ENCODE assay signal across 12 cellular contexts in genomic region chr3:158097141-158097540, GRCh38. TPM values are rescaled to one million over a fixed set of nuclear protein-coding genes. Genes with fewer than 3 reads are reported as not detected.
DNase-seq lines count a peak whose midpoint lies in the region; ATAC-seq, FAIRE-seq and TF ChIP-seq lines count a peak whose summit lies in the region.
"Had no signal": no experiment of that assay in that cellular context is flagged by ENCODE, and none has a peak within 500 bp of the region (broad histone marks: within the 10 kb centered on the region; RNA-seq: fewer than 3 reads in every experiment).

No MANE protein-coding gene starts in this region.

- peaks cover 28% of the 10 kb centered on the region for H3K4me1 Mint-ChIP-seq in stimulated activated naive CD8-positive, alpha-beta T cell treated with anti-CD3 and anti-CD28 coated beads, Interleukin-15, amount 100 ng/mL, for 72 hours

- no peak overlapping the region for H4K8ac ChIP-seq in H1 (ENCODE audit: extremely low read depth, insufficient read depth, low read length)

- intact Hi-C loops in left ventricle myocardium inferior (cut with micrococcal nuclease) (no loop called here), uterus (cut with DNase I; ENCODE audit: low total_unique reads) (no loop called here)

- POLR2A ChIA-PET in H1 (lab: Charles Lee; ENCODE audit: partially characterized antibody) = interaction anchor here (1.5 to 3.3 kb wide), 2 partner anchors 10 to 13 kb away, joined by 5 to 11 read pairs; partner anchors contain the start of gene RSRC1

- H3K36me3 ChIP-seq in cardiac muscle cell = no peaks in the 10 kb centered on the region
- no peaks in the 10 kb centered on the region for H3K36me3 ChIP-seq in left ventricle myocardium inferior
- H3K36me3 ChIP-seq in H1 (ENCODE audit: control insufficient read depth in 2 of 4, insufficient read depth in 4 of 4, low read length in 3 of 4) = no peaks in the 10 kb centered on the region
- no peaks in the 10 kb centered on the region for H3K36me3 ChIP-seq in uterus
- H3K36me3 ChIP-seq: gastroesophageal sphincter, prostate gland, thyroid gland had no signal

- H3K9ac ChIP-seq in H1 (replicated peaks in 1 of 4; ENCODE audit: extremely low read depth in 1 of 4, low read depth in 3 of 4, low read length in 3 of 4) = no peak overlapping the region

- H3K4me1 ChIP-seq in cardiac muscle cell (ENCODE audit: low read depth) = no peaks in the 10 kb centered on the region
- peaks cover 16% of the 10 kb centered on the region for H3K4me1 ChIP-seq in left ventricle myocardium inferior
- peaks cover 2 to 10% (median 4%) of the 10 kb centered on the region in 4 experiments; a peak in 5 of 7 replicates for H3K4me1 ChIP-seq in H1 (replicated peaks in 1 of 4; ENCODE audit: control insufficient read depth in 3 of 4, insufficient read depth in 4 of 4, low read length in 3 of 4)
- H3K4me1 ChIP-seq in uterus = peaks cover 0 to 7% of the 10 kb centered on the region in 2 donors
- H3K4me1 ChIP-seq: prostate gland had no signal

- TF ChIP-seq POLR2A in H1 (IDR thresholded peaks at IDR 0.05; ENCODE audit: control extremely low read depth in 1 of 2, low read depth in 2 of 2, low read length in 2 of 2) = no peak
- TF ChIP-seq POLR2A in uterus (IDR thresholded peaks at IDR 0.05) = no peak

- no peak overlapping the region for H3K14ac ChIP-seq in H1 (ENCODE audit: insufficient read length)

- no peaks in the 10 kb centered on the region for H3K9me3 Mint-ChIP-seq in stimulated activated naive CD8-positive, alpha-beta T cell treated with anti-CD3 and anti-CD28 coated beads, Interleukin-15, amount 100 ng/mL, for 72 hours

- WGBS in H1 (ENCODE audit: extremely low coverage in 1 of 2, insufficient coverage in 1 of 2, insufficient read length in 1 of 2, insufficient replicate concordance in 2 of 2, low coverage in 1 of 2, low lambda C conversion rate in 2 of 2, missing lambda C conversion rate in 1 of 2), 2 experiments = 9% methylated on average over 10 of the region's 10 CpGs; no CpG with 5 or more reads in 1 of the 2 experiments

- no peaks in the 10 kb centered on the region for H3K79me1 ChIP-seq in H1 (ENCODE audit: low read depth, low read length)

- H4K20me1 ChIP-seq in H1 (replicated peaks in 1 of 2; ENCODE audit: control insufficient read depth in 1 of 2, insufficient read depth in 2 of 2, low read length in 2 of 2) = peaks cover 5% of the 10 kb centered on the region in 2 experiments

- TF ChIP-seq RAD21 in H1 (IDR thresholded peaks at IDR 0.05 in 1 of 2, conservative IDR thresholded peaks at IDR 0.05 in 1 of 2; ENCODE audit: low read depth in 2 of 2, low read length in 2 of 2) = no peak

- DNase-seq in cardiac muscle cell (ENCODE audit: low read depth in 1 of 2, low spot score in 1 of 2) (no peak), left ventricle myocardium inferior (no peak), NOMO-1 treated with DMSO at 0.1 percent for 48 hours (lab: John Stamatoyannopoulos, UW; ENCODE audit: unreplicated experiment) (peak; percentile 77), H1 (ENCODE audit: low read depth in 1 of 2, low spot score in 2 of 2) (no peak), DMS 273 (lab: John Stamatoyannopoulos, UW; ENCODE audit: unreplicated experiment) (no peak), NCI-H774 (lab: John Stamatoyannopoulos, UW) (no peak), uterus (no peak)
- DNase-seq in stimulated activated naive CD8-positive, alpha-beta T cell treated with anti-CD3 and anti-CD28 coated beads, Interleukin-15, amount 100 ng/mL, for 72 hours = no peak
- DNase-seq: activated naive CD4-positive, alpha-beta T cell treated with anti-CD3 and anti-CD28 coated beads, Interleukin-2, amount 50 U/mL, for 16 hours; thyroid gland had no signal

- no peak overlapping the region for H3K56ac ChIP-seq in H1 (replicated peaks; ENCODE audit: insufficient read length, low read depth, low read length)

- H4K5ac ChIP-seq in H1 (ENCODE audit: insufficient read length, low read depth, low read length) = no peak overlapping the region

- H2BK12ac ChIP-seq in H1 (ENCODE audit: low read depth, low read length) = no peak overlapping the region

- peaks cover 23% of the 10 kb centered on the region; the same call in 1 of the 2 replicates for H3K23me2 ChIP-seq in H1 (ENCODE audit: low read depth, low read length)

- peaks cover 100% of the 10 kb centered on the region for H3K27me3 ChIP-seq in cardiac muscle cell
- H3K27me3 ChIP-seq in left ventricle myocardium inferior (ENCODE audit: low read depth) = peaks cover 100% of the 10 kb centered on the region
- H3K27me3 ChIP-seq in H1 (replicated peaks in 1 of 4; ENCODE audit: control insufficient read depth in 3 of 4, extremely low read depth in 1 of 4, insufficient read depth in 3 of 4, low read length in 3 of 4) = peaks cover 53 to 88% (median 73%) of the 10 kb centered on the region in 4 experiments
- peaks cover 39 to 88% of the 10 kb centered on the region in 2 donors for H3K27me3 ChIP-seq in uterus

- no peak overlapping the region for H2AK5ac ChIP-seq in H1 (ENCODE audit: low read depth, low read length)

- TF ChIP-seq CTCF in cardiac muscle cell (IDR thresholded peaks at IDR 0.05; ENCODE audit: low read depth, low read length) (no peak), left ventricle myocardium inferior (IDR thresholded peaks at IDR 0.05; ENCODE audit: borderline replicate concordance) (no peak), H1 (IDR thresholded peaks at IDR 0.05; ENCODE audit: control extremely low read depth in 1 of 3, insufficient read depth in 1 of 3, low read depth in 1 of 3, low read length in 3 of 3) (no peak), uterus (IDR thresholded peaks at IDR 0.05) (no peak)

- H3K79me2 ChIP-seq in H1 (ENCODE audit: control insufficient read depth in 1 of 2, insufficient read depth in 2 of 2, low read length in 2 of 2) = no peaks in the 10 kb centered on the region

- H3K9me3 ChIP-seq in cardiac muscle cell (ENCODE audit: low read depth) = no peaks in the 10 kb centered on the region
- H3K9me3 ChIP-seq in left ventricle myocardium inferior (replicated peaks) = no peaks in the 10 kb centered on the region
- H3K9me3 ChIP-seq in H1 (ENCODE audit: insufficient read depth in 2 of 2, low read depth in 1 of 2, low read length in 1 of 2) = no peaks in the 10 kb centered on the region
- H3K9me3 ChIP-seq in uterus = no peaks in the 10 kb centered on the region
- H3K9me3 ChIP-seq: prostate gland, thyroid gland had no signal

- H2BK15ac ChIP-seq in H1 (ENCODE audit: low read length) = no peak overlapping the region

- H3K4me3 Mint-ChIP-seq in stimulated activated naive CD8-positive, alpha-beta T cell treated with anti-CD3 and anti-CD28 coated beads, Interleukin-15, amount 100 ng/mL, for 72 hours = peak overlapping the region; percentile 90 to 92

- H4K91ac ChIP-seq in H1 (replicated peaks; ENCODE audit: insufficient read length, low read length) = no peak overlapping the region

- no peak overlapping the region for H3K27ac Mint-ChIP-seq in stimulated activated naive CD8-positive, alpha-beta T cell treated with anti-CD3 and anti-CD28 coated beads, Interleukin-15, amount 100 ng/mL, for 72 hours

- peaks cover 96% of the 10 kb centered on the region for H3K27me3 Mint-ChIP-seq in stimulated activated naive CD8-positive, alpha-beta T cell treated with anti-CD3 and anti-CD28 coated beads, Interleukin-15, amount 100 ng/mL, for 72 hours

- H3K27ac ChIP-seq in cardiac muscle cell (no peak overlapping the region), left ventricle myocardium inferior (replicated peaks) (no peak overlapping the region), H1 (ENCODE audit: low read depth, low read length) (no peak overlapping the region), uterus (no peak overlapping the region)
- H3K27ac ChIP-seq: gastroesophageal sphincter, prostate gland, thyroid gland had no signal

- no peak overlapping the region for H3K4ac ChIP-seq in H1 (replicated peaks; ENCODE audit: insufficient read length, low read depth, low read length)

- H3K18ac ChIP-seq in H1 (ENCODE audit: extremely low read depth, low read length) = no peak overlapping the region

- ATAC-seq in stimulated activated naive CD8-positive, alpha-beta T cell treated with anti-CD3 and anti-CD28 coated beads, Interleukin-15, amount 100 ng/mL, for 72 hours = no peak
- ATAC-seq: gastroesophageal sphincter had no signal

- H3K4me2 ChIP-seq in H1 (ENCODE audit: insufficient read depth in 1 of 2, low read depth in 2 of 2, low read length in 2 of 2) = peak overlapping the region; percentile 65 to 99; a peak in 3 of 4 replicates

- no peak overlapping the region for H2BK20ac ChIP-seq in H1 (ENCODE audit: low read length)

- FAIRE-seq in H1 (lab: Jason Lieb, UNC) = no peak

- no peak overlapping the region for H3K23ac ChIP-seq in H1 (ENCODE audit: insufficient read length)

- CTCF ChIA-PET in H1 (lab: Charles Lee; ENCODE audit: partially characterized antibody) = interaction anchor here (1.3 kb wide), 1 partner anchor 12 kb away, joined by 5 read pairs; the partner anchor contains the start of gene RSRC1

- no peak overlapping the region for H2AFZ ChIP-seq in H1 (ENCODE audit: low read length)

- no peak overlapping the region for H2BK120ac ChIP-seq in H1 (replicated peaks; ENCODE audit: low read depth, low read length)

- TF ChIP-seq EP300 in H1 (IDR thresholded peaks at IDR 0.05; ENCODE audit: borderline replicate concordance in 1 of 2, low read depth in 2 of 2, low read length in 2 of 2) = no peak

- H2BK5ac ChIP-seq in H1 (ENCODE audit: low read depth, low read length) = no peak overlapping the region

- peak overlapping the region; percentile 60 for H3K4me3 ChIP-seq in cardiac muscle cell
- H3K4me3 ChIP-seq in left ventricle myocardium inferior = no peak overlapping the region
- peak overlapping the region in 2 of 4 experiments; percentile 65 to 85; a peak in 3 of 8 replicates for H3K4me3 ChIP-seq in H1 (ENCODE audit: extremely low read depth in 1 of 4, insufficient read depth in 2 of 4, low read depth in 3 of 4, low read length in 4 of 4)
- no peak overlapping the region for H3K4me3 ChIP-seq in uterus

RNA-seq across cellular contexts. Expression of gene SHOX2, which starts 9.1 kb away (rescaled TPM):
- total RNA-seq in cardiac muscle cell (0.14 and 1.5 TPM in 2 replicates), left ventricle myocardium inferior (0.11 TPM), uterus (1 to 10 TPM in 2 of 4 donors, under 1 TPM in 1, not detected in 1; 0.29 to 4.7 (median 1.2) TPM)
- polyA plus RNA-seq in cardiac muscle cell (0.44 TPM in 1 of 2 replicates, not detected in the other), H1 (2011; rRNA removed) (0.03 TPM in 2 replicates)
- total RNA-seq in H1 (2021; fragmentation: NEBNext Ultra II Directional; extraction: Animal tissue kit (Norgen Biotek cat#: 25700)) = 0.11 and 0.29 TPM in 2 replicates
- polyA plus RNA-seq in H1 (2011; cell fraction: cytosol; rRNA removed) = 0.04 TPM
- 0.10 TPM for polyA plus RNA-seq in H1 (2011; cell fraction: nucleus; rRNA removed)
- 0.04 to 0.12 TPM (median 0.08 TPM) in 3 of 4 replicates, not detected in the other for polyA plus RNA-seq in H1 (2012, experiment 1 of 2)
- not detected for polyA plus RNA-seq in H1 (2012, experiment 2 of 2)
- polyA plus RNA-seq in H1 (2013, experiment 1 of 2) = 0.18 TPM
- polyA plus RNA-seq in H1 (2013, experiment 2 of 2) = 0.06 TPM
- polyA minus RNA-seq in H1 (2011; rRNA and poly(A)+ RNA removed) = 0.10 TPM in 1 of 2 replicates, not detected in the other
- polyA minus RNA-seq in H1 (2011; cell fraction: cytosol; rRNA and poly(A)+ RNA removed) = not detected
- not detected for polyA minus RNA-seq in H1 (2011; cell fraction: nucleus; rRNA and poly(A)+ RNA removed)

RNA-seq across cellular contexts. Expression of gene RSRC1, which starts 12.7 kb away (rescaled TPM):
- 28.9 and 55.9 TPM in 2 replicates for total RNA-seq in cardiac muscle cell
- 23.6 and 24.8 TPM in 2 replicates for polyA plus RNA-seq in cardiac muscle cell
- 19.1 TPM for total RNA-seq in left ventricle myocardium inferior
- total RNA-seq in H1 (2021; fragmentation: NEBNext Ultra II Directional; extraction: Animal tissue kit (Norgen Biotek cat#: 25700)) = 27.9 and 29.5 TPM in 2 replicates
- 1.6 and 2.0 TPM in 2 replicates for polyA plus RNA-seq in H1 (2011; rRNA removed)
- polyA plus RNA-seq in H1 (2011; cell fraction: cytosol; rRNA removed) = 5.4 TPM
- polyA plus RNA-seq in H1 (2011; cell fraction: nucleus; rRNA removed) = 4.0 TPM
- polyA plus RNA-seq in H1 (2012, experiment 1 of 2) = 18.4 to 20.9 TPM (median 19.2 TPM) in 4 replicates
- polyA plus RNA-seq in H1 (2012, experiment 2 of 2) = 1.1 TPM
- 23.7 TPM for polyA plus RNA-seq in H1 (2013, experiment 1 of 2)
- 22.1 TPM for polyA plus RNA-seq in H1 (2013, experiment 2 of 2)
- 8.3 and 15.4 TPM in 2 replicates for polyA minus RNA-seq in H1 (2011; rRNA and poly(A)+ RNA removed)
- polyA minus RNA-seq in H1 (2011; cell fraction: cytosol; rRNA and poly(A)+ RNA removed) = 10.4 TPM
- 28.0 TPM for polyA minus RNA-seq in H1 (2011; cell fraction: nucleus; rRNA and poly(A)+ RNA removed)
- 100 to 1,000 TPM in 1 of 4 donors, 10 to 100 TPM in 3; 24.1 to 128 (median 60.6) TPM for total RNA-seq in uterus
